1 cellular context compared by ENCODE assay signal in the genomic region with DNA sequence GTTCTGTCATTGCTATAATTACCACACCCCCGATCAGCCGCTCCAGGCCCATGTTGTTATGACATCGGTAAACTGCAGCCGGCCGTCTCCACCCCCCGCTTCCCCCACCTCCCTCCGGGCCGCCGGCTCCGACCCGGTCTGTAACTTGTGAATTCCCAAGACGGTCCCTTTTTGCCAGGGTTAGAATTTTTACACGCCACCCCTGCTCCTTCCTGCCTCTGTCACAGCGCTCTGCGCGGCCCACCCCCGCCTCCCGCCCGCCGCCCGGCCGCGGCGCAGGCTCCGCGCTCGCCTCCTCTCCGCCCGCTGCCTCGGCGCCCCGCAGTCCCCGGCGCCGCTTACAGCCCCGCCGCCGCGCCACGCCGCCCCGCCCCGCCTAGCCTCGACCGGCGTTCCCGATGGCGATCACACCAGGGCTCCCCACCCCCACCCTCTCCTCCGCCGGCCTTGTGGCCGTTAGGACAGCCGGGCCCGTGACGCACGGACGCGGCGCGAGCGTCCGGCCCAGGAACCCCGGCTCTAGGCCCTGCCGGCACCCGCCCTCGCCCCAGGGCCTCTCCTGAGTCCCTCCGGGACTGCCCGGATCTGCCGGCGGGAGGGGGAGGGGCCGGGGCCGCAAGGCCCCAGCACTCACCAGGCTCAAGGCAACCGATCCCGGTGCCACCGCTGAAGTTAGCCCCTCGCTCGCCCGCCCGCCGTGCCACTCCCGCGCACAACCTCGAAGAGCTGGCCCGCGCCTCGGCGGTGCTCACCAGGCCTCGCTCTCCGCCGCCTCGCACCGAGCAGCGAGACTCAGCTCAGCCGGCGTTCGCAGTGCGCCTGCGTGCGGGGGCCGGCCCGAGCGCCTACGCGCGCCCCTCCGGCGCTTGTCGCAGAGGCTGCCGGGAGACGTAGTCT.
TF ChIP-seq lines count a peak whose summit lies in the region.

Gene KPNA1, minus strand, starts transcription at position 817 of the 897 bp plus-strand sequence. CDS start 18,374 bp downstream, outside the sequence.

TF ChIP-seq in HepG2, 621 proteins besides CTCF, POLR2A, EP300 and RAD21 (continued from another document and continues in another):
- TF ChIP-seq ZBED4 (CRISPR knock-in tag; IDR thresholded peaks at IDR 0.05; ENCODE audit: borderline replicate concordance) (peak; percentile 28; the same call in 1 of the 2 replicates), MEIS1 (CRISPR knock-in tag; IDR thresholded peaks at IDR 0.05; ENCODE audit: borderline replicate concordance) (peak; percentile 48; the same call in 1 of the 2 replicates), SRF (IDR thresholded peaks at IDR 0.05; ENCODE audit: low read depth, low read length) (no peak), HOXA9 (CRISPR knock-in tag; IDR thresholded peaks at IDR 0.05; ENCODE audit: borderline replicate concordance) (peak; percentile 87; the same call in 1 of the 2 replicates), ATM (IDR thresholded peaks at IDR 0.05; ENCODE audit: borderline replicate concordance) (no peak), ZNF318 (CRISPR knock-in tag; IDR thresholded peaks at IDR 0.05) (no peak), ZSCAN25 (CRISPR knock-in tag; IDR thresholded peaks at IDR 0.05) (peak; percentile 54; the same call in 1 of the 2 replicates), KDM2A (CRISPR knock-in tag; IDR thresholded peaks at IDR 0.05; ENCODE audit: borderline replicate concordance, low read depth) (peak; percentile 61; the same call in 1 of the 2 replicates), NFYC (CRISPR knock-in tag; IDR thresholded peaks at IDR 0.05) (no peak), GATAD2A (CRISPR knock-in tag; IDR thresholded peaks at IDR 0.05) (no peak; the same call in 1 of the 2 replicates), ZNF432 (CRISPR knock-in tag; IDR thresholded peaks at IDR 0.05; ENCODE audit: borderline replicate concordance) (no peak), ZNF20 (CRISPR knock-in tag; IDR thresholded peaks at IDR 0.05) (peak; percentile 68; the same call in 1 of the 2 replicates), NR2C2 (CRISPR knock-in tag; IDR thresholded peaks at IDR 0.05; ENCODE audit: borderline replicate concordance) (peak; percentile 69; the same call in 1 of the 2 replicates), RXRA (CRISPR knock-in tag; IDR thresholded peaks at IDR 0.05) (0 out of 2 replicates have a peak, but pooled peaks have one; percentile 31), ZNF451 (CRISPR knock-in tag; IDR thresholded peaks at IDR 0.05) (peak; percentile 36; the same call in 1 of the 2 replicates), DR1 (CRISPR knock-in tag; IDR thresholded peaks at IDR 0.05) (0 out of 2 replicates have a peak, but pooled peaks have one; percentile 45), ZNF691 (CRISPR knock-in tag; IDR thresholded peaks at IDR 0.05; ENCODE audit: borderline replicate concordance, low read depth) (peak; percentile 90; the same call in 1 of the 2 replicates), CBFB (CRISPR knock-in tag; IDR thresholded peaks at IDR 0.05) (peak; percentile 67), GATAD1 (CRISPR knock-in tag; IDR thresholded peaks at IDR 0.05) (peak; percentile 71), SRSF1 (optimal IDR thresholded peaks at IDR 0.05; ENCODE audit: low read depth, low read length) (no peak), CEBPG (CRISPR knock-in tag; IDR thresholded peaks at IDR 0.05) (0 out of 2 replicates have a peak, but pooled peaks have one; percentile 3), MED1 (CRISPR knock-in tag; IDR thresholded peaks at IDR 0.05) (peak; percentile 45; the same call in 1 of the 2 replicates), SP1 (IDR thresholded peaks at IDR 0.05) (no peak), SP1 (CRISPR knock-in tag; IDR thresholded peaks at IDR 0.05) (peak; percentile 17; the same call in 1 of the 2 replicates), ZNF180 (CRISPR knock-in tag; IDR thresholded peaks at IDR 0.05; ENCODE audit: borderline replicate concordance, low read depth) (no peak), ZNF468 (CRISPR knock-in tag; IDR thresholded peaks at IDR 0.05) (no peak), ZNF484 (CRISPR knock-in tag; IDR thresholded peaks at IDR 0.05; ENCODE audit: borderline replicate concordance, low read depth) (no peak), ZKSCAN8 (CRISPR knock-in tag; IDR thresholded peaks at IDR 0.05; ENCODE audit: borderline replicate concordance) (0 out of 2 replicates have a peak, but pooled peaks have one; percentile 24)
- TF ChIP-seq, protein P1, sequence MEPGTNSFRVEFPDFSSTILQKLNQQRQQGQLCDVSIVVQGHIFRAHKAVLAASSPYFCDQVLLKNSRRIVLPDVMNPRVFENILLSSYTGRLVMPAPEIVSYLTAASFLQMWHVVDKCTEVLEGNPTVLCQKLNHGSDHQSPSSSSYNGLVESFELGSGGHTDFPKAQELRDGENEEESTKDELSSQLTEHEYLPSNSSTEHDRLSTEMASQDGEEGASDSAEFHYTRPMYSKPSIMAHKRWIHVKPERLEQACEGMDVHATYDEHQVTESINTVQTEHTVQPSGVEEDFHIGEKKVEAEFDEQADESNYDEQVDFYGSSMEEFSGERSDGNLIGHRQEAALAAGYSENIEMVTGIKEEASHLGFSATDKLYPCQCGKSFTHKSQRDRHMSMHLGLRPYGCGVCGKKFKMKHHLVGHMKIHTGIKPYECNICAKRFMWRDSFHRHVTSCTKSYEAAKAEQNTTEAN (CRISPR knock-in tag; conservative IDR thresholded peaks at IDR 0.05), result no peak
- TF ChIP-seq, protein P2, sequence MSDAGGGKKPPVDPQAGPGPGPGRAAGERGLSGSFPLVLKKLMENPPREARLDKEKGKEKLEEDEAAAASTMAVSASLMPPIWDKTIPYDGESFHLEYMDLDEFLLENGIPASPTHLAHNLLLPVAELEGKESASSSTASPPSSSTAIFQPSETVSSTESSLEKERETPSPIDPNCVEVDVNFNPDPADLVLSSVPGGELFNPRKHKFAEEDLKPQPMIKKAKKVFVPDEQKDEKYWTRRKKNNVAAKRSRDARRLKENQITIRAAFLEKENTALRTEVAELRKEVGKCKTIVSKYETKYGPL (CRISPR knock-in tag; IDR thresholded peaks at IDR 0.05), result 0 out of 2 replicates have a peak, but pooled peaks have one; percentile 66
- TF ChIP-seq, protein P3, sequence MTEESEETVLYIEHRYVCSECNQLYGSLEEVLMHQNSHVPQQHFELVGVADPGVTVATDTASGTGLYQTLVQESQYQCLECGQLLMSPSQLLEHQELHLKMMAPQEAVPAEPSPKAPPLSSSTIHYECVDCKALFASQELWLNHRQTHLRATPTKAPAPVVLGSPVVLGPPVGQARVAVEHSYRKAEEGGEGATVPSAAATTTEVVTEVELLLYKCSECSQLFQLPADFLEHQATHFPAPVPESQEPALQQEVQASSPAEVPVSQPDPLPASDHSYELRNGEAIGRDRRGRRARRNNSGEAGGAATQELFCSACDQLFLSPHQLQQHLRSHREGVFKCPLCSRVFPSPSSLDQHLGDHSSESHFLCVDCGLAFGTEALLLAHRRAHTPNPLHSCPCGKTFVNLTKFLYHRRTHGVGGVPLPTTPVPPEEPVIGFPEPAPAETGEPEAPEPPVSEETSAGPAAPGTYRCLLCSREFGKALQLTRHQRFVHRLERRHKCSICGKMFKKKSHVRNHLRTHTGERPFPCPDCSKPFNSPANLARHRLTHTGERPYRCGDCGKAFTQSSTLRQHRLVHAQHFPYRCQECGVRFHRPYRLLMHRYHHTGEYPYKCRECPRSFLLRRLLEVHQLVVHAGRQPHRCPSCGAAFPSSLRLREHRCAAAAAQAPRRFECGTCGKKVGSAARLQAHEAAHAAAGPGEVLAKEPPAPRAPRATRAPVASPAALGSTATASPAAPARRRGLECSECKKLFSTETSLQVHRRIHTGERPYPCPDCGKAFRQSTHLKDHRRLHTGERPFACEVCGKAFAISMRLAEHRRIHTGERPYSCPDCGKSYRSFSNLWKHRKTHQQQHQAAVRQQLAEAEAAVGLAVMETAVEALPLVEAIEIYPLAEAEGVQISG (CRISPR knock-in tag; IDR thresholded peaks at IDR 0.05), result peak; percentile 62
